Comparison of ENCODE assay signal across 8 cellular contexts in the genomic region with DNA sequence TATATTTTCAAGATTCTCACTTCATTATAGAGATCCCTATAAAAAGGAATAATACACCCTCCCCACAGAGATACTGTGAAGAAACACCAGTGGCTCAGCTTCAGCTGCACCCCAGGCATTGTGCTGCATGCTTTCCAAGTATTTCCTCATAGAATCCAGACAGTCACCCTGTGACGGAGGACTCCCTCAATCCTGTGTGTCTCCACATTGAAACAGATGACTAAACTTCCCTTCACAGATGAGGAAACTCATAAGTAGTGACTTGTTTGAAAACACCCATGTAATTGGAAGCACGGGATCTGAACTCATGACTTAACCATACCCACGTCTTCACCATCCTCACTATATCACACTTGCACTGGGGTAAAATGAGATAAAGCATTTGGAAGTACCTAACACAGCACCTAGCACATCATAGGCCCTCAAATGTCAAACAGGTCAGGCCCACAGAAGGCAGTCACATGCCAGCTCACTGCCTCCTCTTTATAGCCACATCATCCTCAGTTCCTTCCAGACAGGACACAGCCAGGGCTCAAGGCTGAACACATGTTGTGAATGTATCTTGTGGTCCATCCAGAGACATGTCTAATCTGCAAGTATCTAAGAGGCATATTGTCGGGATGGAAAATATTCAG. TPM values are rescaled to one million over a fixed set of nuclear protein-coding genes. Genes with fewer than 3 reads are reported as not detected.
DNase-seq lines count a peak whose midpoint lies in the region; ATAC-seq and TF ChIP-seq lines count a peak whose summit lies in the region.

No MANE protein-coding gene starts in this region.

- H2AFZ ChIP-seq in GM23338 (no peak overlapping the region), hepatocyte (no peak overlapping the region)

- H3K4me1 ChIP-seq in GM23338 (ENCODE audit: insufficient read depth) (no peaks in the 10 kb centered on the region), ascending aorta (peaks cover 6 to 31% of the 10 kb centered on the region in 2 donors), hepatocyte (ENCODE audit: insufficient read depth) (no peaks in the 10 kb centered on the region), stomach (peaks cover 0 to 36% (median 19%) of the 10 kb centered on the region in 4 donors)

- H3K27ac ChIP-seq in GM23338 (ENCODE audit: low read depth) (no peak overlapping the region), ascending aorta (peak overlapping the region; percentile 70 to 75), hepatocyte (peak overlapping the region; percentile 50), stomach (peak overlapping the region in 4 of 5 donors; percentile 11 to 50 (median 31))

- intact Hi-C loops in ascending aorta (cut with DNase I) (loop anchor here (5.0 to 10.0 kb wide), 2 partner anchors 147 to 359 kb away; a partner anchor contains a TSS), stomach (cut with DNase I; ENCODE audit: low total_unique reads) (no loop called here)

- no peaks in the 10 kb centered on the region for H3F3A ChIP-seq in GM23338 (replicated peaks; ENCODE audit: low read depth)

- TF ChIP-seq EP300 in stomach (IDR thresholded peaks at IDR 0.05): no peak

- H3K36me3 ChIP-seq in GM23338 (ENCODE audit: insufficient read depth) (0 out of 2 replicates have a peak, but pooled peaks cover under 1% of the 10 kb centered on the region), ascending aorta (peaks cover under 1 to 17% of the 10 kb centered on the region in 2 donors), hepatocyte (replicated peaks; ENCODE audit: insufficient read depth, low read depth) (no peaks in the 10 kb centered on the region), stomach (peaks cover 3 to 28% (median 27%) of the 10 kb centered on the region in 4 donors)

- H3K4me3 ChIP-seq in GM23338 (no peak overlapping the region), ascending aorta (no peak overlapping the region), hepatocyte (no peak overlapping the region), stomach (no peak overlapping the region)

- H4K20me1 ChIP-seq in GM23338 (replicated peaks; ENCODE audit: insufficient read depth) (no peaks in the 10 kb centered on the region; the same call in 1 of the 2 replicates), hepatocyte (ENCODE audit: insufficient read depth, poor library complexity, severe bottlenecking) (no peaks in the 10 kb centered on the region)

- WGBS in hepatocyte (ENCODE audit: low lambda C conversion rate, missing lambda C conversion rate): 84% methylated on average over 4 of the region's 4 CpGs
- WGBS in stomach, 5 donors: 57 to 73% (median 69%) methylated on average over 4 of the region's 4 CpGs

- no peaks in the 10 kb centered on the region for H3K9me2 ChIP-seq in GM23338 (ENCODE audit: insufficient read depth)
- no peaks in the 10 kb centered on the region for H3K9me2 ChIP-seq in hepatocyte (replicated peaks; ENCODE audit: insufficient read depth)

- no peaks in the 10 kb centered on the region for H3K27me3 ChIP-seq in GM23338 (ENCODE audit: insufficient read depth)
- H3K27me3 ChIP-seq in ascending aorta: no peaks in the 10 kb centered on the region
- H3K27me3 ChIP-seq in hepatocyte: no peaks in the 10 kb centered on the region
- no peaks in the 10 kb centered on the region for H3K27me3 ChIP-seq in stomach

- H3K9me3 ChIP-seq in ascending aorta (no peaks in the 10 kb centered on the region), hepatocyte (ENCODE audit: low read depth) (no peaks in the 10 kb centered on the region), stomach (no peaks in the 10 kb centered on the region)

- H3K36me3 Mint-ChIP-seq in GM23338 (ENCODE audit: low read depth): peaks cover 4% of the 10 kb centered on the region; the same call in 1 of the 3 replicates

- TF ChIP-seq CTCF in GM23338 (conservative IDR thresholded peaks at IDR 0.05; ENCODE audit: low read depth in 2 of 2): no peak
- no peak for TF ChIP-seq CTCF in ascending aorta (IDR thresholded peaks at IDR 0.05)
- no peak for TF ChIP-seq CTCF in hepatocyte (IDR thresholded peaks at IDR 0.05; ENCODE audit: poor library complexity)
- TF ChIP-seq CTCF in stomach (IDR thresholded peaks at IDR 0.05): no peak

- peaks cover 3% of the 10 kb centered on the region; the same call in 2 of the 3 replicates for H3K4me1 Mint-ChIP-seq in GM23338

- ATAC-seq in GM23338 (no peak), GM18502 (IDR thresholded peaks at IDR 0.05; ENCODE audit: poor library complexity, unreplicated experiment) (no peak), GM19467 (IDR thresholded peaks at IDR 0.05; ENCODE audit: unreplicated experiment) (no peak)

- no peak for DNase-seq in GM23338 (ENCODE audit: low spot score)
- peak in 1 of 2 donors; percentile 71 for DNase-seq in ascending aorta (ENCODE audit: low spot score in 2 of 2)
- DNase-seq in hepatocyte (ENCODE audit: low spot score): no peak
- no peak for DNase-seq in stomach
- DNase-seq in activated naive CD4-positive, alpha-beta T cell treated with Interleukin-2 at 50 U/mL for 16 hours: no peak
- no peak for DNase-seq in inferior parietal cortex (ENCODE audit: extremely low spot score)

- no peak overlapping the region for H3K4me2 ChIP-seq in GM23338
- no peak overlapping the region for H3K4me2 ChIP-seq in hepatocyte

- H3K4me3 Mint-ChIP-seq in GM23338: no peak overlapping the region

- 0 out of 2 replicates have a peak overlapping the region, but pooled peaks have one; percentile 50 for H3K27ac Mint-ChIP-seq in GM23338

- H3K27me3 Mint-ChIP-seq in GM23338 (ENCODE audit: insufficient read depth, low read depth, poor library complexity): peaks cover 7% of the 10 kb centered on the region

- no peak for TF ChIP-seq POLR2A in stomach (IDR thresholded peaks at IDR 0.05)

- H3K79me2 ChIP-seq in GM23338 (replicated peaks; ENCODE audit: insufficient read depth) (no peaks in the 10 kb centered on the region), hepatocyte (no peaks in the 10 kb centered on the region)

- H3K9me3 Mint-ChIP-seq in GM23338: no peaks in the 10 kb centered on the region

TF ChIP-seq in GM23338, 12 proteins besides CTCF, POLR2A, EP300 and RAD21:
- TF ChIP-seq, protein P1, sequence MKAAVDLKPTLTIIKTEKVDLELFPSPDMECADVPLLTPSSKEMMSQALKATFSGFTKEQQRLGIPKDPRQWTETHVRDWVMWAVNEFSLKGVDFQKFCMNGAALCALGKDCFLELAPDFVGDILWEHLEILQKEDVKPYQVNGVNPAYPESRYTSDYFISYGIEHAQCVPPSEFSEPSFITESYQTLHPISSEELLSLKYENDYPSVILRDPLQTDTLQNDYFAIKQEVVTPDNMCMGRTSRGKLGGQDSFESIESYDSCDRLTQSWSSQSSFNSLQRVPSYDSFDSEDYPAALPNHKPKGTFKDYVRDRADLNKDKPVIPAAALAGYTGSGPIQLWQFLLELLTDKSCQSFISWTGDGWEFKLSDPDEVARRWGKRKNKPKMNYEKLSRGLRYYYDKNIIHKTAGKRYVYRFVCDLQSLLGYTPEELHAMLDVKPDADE (IDR thresholded peaks at IDR 0.05): no peak
- TF ChIP-seq CREB1 (CRISPR knock-in tag; IDR thresholded peaks at IDR 0.05; ENCODE audit: low read depth) (no peak), POLR2AphosphoS5 (IDR thresholded peaks at IDR 0.05; ENCODE audit: low read depth) (peak; percentile 10; the same call in 1 of the 2 replicates)

RNA-seq across cellular contexts. Expression of a gene that starts 55.2 kb away (rescaled TPM):
- total RNA-seq in GM23338 (2014; rRNA removed; shearing (Covaris generic)): 11.6 and 13.6 TPM in 2 replicates
- polyA plus RNA-seq in GM23338 (2016; fragmentation: Nextera tagmentation; extraction: Ambion mirVana) (6.7 and 7.9 TPM in 2 replicates), hepatocyte (19.3 and 22.4 TPM in 2 replicates), stomach (1 to 10 TPM; 1.1 to 2.9 (median 2.6) TPM)
- total RNA-seq in ascending aorta (16.3 TPM), hepatocyte (13.6 and 15.9 TPM in 2 replicates), stomach (1 to 10 TPM; 3.1 to 8.1 (median 5.8) TPM)
